ENCODE assay signal across 8 cellular contexts in genomic region chr17:21275579-21276339, GRCh38. TPM values are rescaled to one million over a fixed set of nuclear protein-coding genes. Genes with fewer than 3 reads are reported as not detected.
DNase-seq lines count a peak whose midpoint lies in the region; ATAC-seq and TF ChIP-seq lines count a peak whose summit lies in the region.

No MANE protein-coding gene starts in this region.

- no peaks in the 10 kb centered on the region for H3K27me3 ChIP-seq in HL-60 (ENCODE audit: insufficient read depth, poor library complexity, severe bottlenecking)
- no peaks in the 10 kb centered on the region for H3K27me3 ChIP-seq in OCI-LY3 (ENCODE audit: low read depth, low read length)

- H4K20me1 ChIP-seq in OCI-LY3 (ENCODE audit: insufficient read depth, low read length), result no peaks in the 10 kb centered on the region

- H3K4me3 ChIP-seq in HL-60 (replicated peaks; ENCODE audit: insufficient read depth, low read length), result peak overlapping the region; percentile 64
- peak overlapping the region; percentile 82 for H3K4me3 ChIP-seq in OCI-LY3 (ENCODE audit: low read length)

- H3K9me3 ChIP-seq in OCI-LY3 (ENCODE audit: insufficient read depth, low read length), result no peaks in the 10 kb centered on the region

- no peaks in the 10 kb centered on the region for H3K79me2 ChIP-seq in OCI-LY3 (ENCODE audit: low read length)

- in situ Hi-C loops in Caki2 (cut with HindIII; ENCODE audit: low pct_unique_long_range_greater_than_20kb, low sequenced_read_pairs), result no loop called here

- H3K4me1 ChIP-seq in OCI-LY3 (ENCODE audit: low read length), result no peaks in the 10 kb centered on the region

- H3K9ac ChIP-seq in OCI-LY3 (ENCODE audit: low read length), result peak overlapping the region; percentile 51

- ATAC-seq in GM19468 (IDR thresholded peaks at IDR 0.05; ENCODE audit: extremely low read depth, unreplicated experiment) (peak; percentile 80), esophagus mucosa (peak; percentile 90)

- H3K4me2 ChIP-seq in OCI-LY3 (ENCODE audit: low read length), result peak overlapping the region; percentile 75

- H3K27ac ChIP-seq in HL-60 (replicated peaks) (peak overlapping the region; percentile 48), OCI-LY3 (ENCODE audit: low read length) (no peak overlapping the region)

- TF ChIP-seq CTCF in HL-60 (IDR thresholded peaks at IDR 0.05; ENCODE audit: insufficient read depth, low read length), result no peak
- no peak for TF ChIP-seq CTCF in OCI-LY3 (IDR thresholded peaks at IDR 0.05; ENCODE audit: low read depth, low read length)

- H3K36me3 ChIP-seq in OCI-LY3 (replicated peaks; ENCODE audit: low read depth, low read length), result no peaks in the 10 kb centered on the region

- peak; percentile 74 for DNase-seq in Caki2 (ENCODE audit: low read depth)
- DNase-seq in HL-60 (ENCODE audit: low read depth in 1 of 2, low spot score in 1 of 2), result peak; percentile 79 to 91
- DNase-seq in activated T-cell treated with anti-CD3 and anti-CD28 coated beads for 48 hours (ENCODE audit: low read depth), result peak; percentile 96
- DNase-seq in myocyte (ENCODE audit: low read depth), result peak; percentile 91
- peak; percentile 92 to 94 for DNase-seq in stimulated activated CD8-positive, alpha-beta memory T cell treated with anti-CD3 and anti-CD28 coated beads, Interleukin-7, amount 100 ng/mL, for 48 hours (ENCODE audit: extremely low read depth in 1 of 2, low read depth in 1 of 2)

- no peak overlapping the region for H2AFZ ChIP-seq in OCI-LY3 (ENCODE audit: low read depth, low read length)

RNA-seq across cellular contexts. Expression of gene MAP2K3, which starts 8.8 kb away (rescaled TPM):
- 24.6 and 28.6 TPM in 2 replicates for total RNA-seq in Caki2 (2014; rRNA removed; shearing (Covaris generic); ENCODE audit: low replicate concordance)
- total RNA-seq in esophagus mucosa, result 41.3 TPM
- total RNA-seq in myocyte, result 23.2 and 25.8 TPM in 2 replicates
- 66.4 TPM for polyA plus RNA-seq in myocyte (2012)

RNA-seq across cellular contexts. Expression of gene NATD1, which starts 22.5 kb away (rescaled TPM):
- 0.10 TPM in 1 of 2 replicates, not detected in the other for total RNA-seq in Caki2 (2014; rRNA removed; shearing (Covaris generic); ENCODE audit: low replicate concordance)
- 2.1 TPM for total RNA-seq in esophagus mucosa
- 24.9 and 25.8 TPM in 2 replicates for total RNA-seq in myocyte
- 17.7 TPM for polyA plus RNA-seq in myocyte (2012)
